In the genomic region with DNA sequence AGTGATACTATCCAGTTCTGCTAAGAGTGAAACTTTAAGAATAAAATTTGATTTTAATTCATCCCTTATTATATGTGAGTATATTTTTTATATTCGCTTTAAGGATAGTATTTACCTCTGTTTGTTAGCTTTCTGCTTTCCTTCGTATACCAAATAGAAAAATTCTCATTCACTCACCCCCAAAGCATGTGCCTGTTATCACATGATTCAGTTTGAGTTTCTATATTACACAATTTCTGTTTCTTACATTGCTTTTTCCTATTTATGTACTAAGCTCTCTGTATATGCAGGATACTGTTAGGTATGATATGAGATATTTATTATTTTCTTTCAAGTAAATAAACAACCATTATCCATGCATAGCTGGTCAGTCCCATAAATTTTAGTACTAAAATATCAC, we compare ENCODE assay signal across 10 cellular contexts.
DNase-seq lines count a peak whose midpoint lies in the region; ATAC-seq and TF ChIP-seq lines count a peak whose summit lies in the region.
"Had no signal": no experiment of that assay in that cellular context is flagged by ENCODE, and none has a peak within 500 bp of the region (broad histone marks: within the 10 kb centered on the region; RNA-seq: fewer than 3 reads in every experiment).

No MANE protein-coding gene starts in this region.

- intact Hi-C loops in heart left ventricle (cut with DNase I) (no loop called here), Right ventricle myocardium inferior (cut with DNase I) (no loop called here), MCF 10A (cut with micrococcal nuclease) (no loop called here), vagina (cut with DNase I) (no loop called here)

- peaks cover 0 to 12% (median 3%) of the 10 kb centered on the region in 12 donors for H3K9me3 ChIP-seq in heart left ventricle
- peaks cover 3% of the 10 kb centered on the region for H3K9me3 ChIP-seq in mesenchymal stem cell (ENCODE audit: control insufficient read depth, low read length)
- H3K9me3 ChIP-seq in vagina: no peaks in the 10 kb centered on the region

- no peak overlapping the region for H2AFZ ChIP-seq in mesenchymal stem cell (ENCODE audit: low read depth, low read length)

- TF ChIP-seq CTCF in heart left ventricle (IDR thresholded peaks at IDR 0.05) (no peak), MCF 10A (IDR thresholded peaks at IDR 0.05; ENCODE audit: unreplicated experiment) (no peak), vagina (IDR thresholded peaks at IDR 0.05) (no peak)

- no peak for DNase-seq in heart left ventricle
- DNase-seq in Right ventricle myocardium inferior (ENCODE audit: missing footprints): no peak
- DNase-seq in MCF 10A (ENCODE audit: unreplicated experiment): no peak
- peak; percentile 37 for DNase-seq in mesenchymal stem cell
- DNase-seq in vagina (ENCODE audit: extremely low spot score in 2 of 2): no peak
- DNase-seq in T-cell: no peak
- DNase-seq in mesenteric fat pad (ENCODE audit: low spot score): no peak
- DNase-seq: stimulated activated CD4-positive, alpha-beta T cell treated with anti-CD3 and anti-CD28 coated beads, Interleukin-4, amount 100 ng/mL, for 1 hour; stimulated activated naive CD8-positive, alpha-beta T cell treated with anti-CD3 and anti-CD28 coated beads, Interleukin-15, amount 100 ng/mL, for 72 hours had no signal

- H2BK15ac ChIP-seq in mesenchymal stem cell (ENCODE audit: low read depth, poor library complexity, severe bottlenecking): no peak overlapping the region

- H3K36me3 ChIP-seq in heart left ventricle: peaks cover 0 to 14% (median 0%) of the 10 kb centered on the region in 9 donors
- no peaks in the 10 kb centered on the region for H3K36me3 ChIP-seq in mesenchymal stem cell (ENCODE audit: control insufficient read depth in 1 of 2, insufficient read depth in 2 of 2, low read depth in 1 of 2, low read length in 2 of 2)
- H3K36me3 ChIP-seq in vagina: no peaks in the 10 kb centered on the region

- H3K4me3 Mint-ChIP-seq in MCF 10A (ENCODE audit: unreplicated experiment) (peak overlapping the region; percentile 16), T-cell (no peak overlapping the region)
- H3K4me3 Mint-ChIP-seq: stimulated activated naive CD8-positive, alpha-beta T cell treated with anti-CD3 and anti-CD28 coated beads, Interleukin-15, amount 100 ng/mL, for 72 hours had no signal

- peak overlapping the region in 7 of 12 donors; percentile 19 to 68 (median 40) for H3K27ac ChIP-seq in heart left ventricle
- H3K27ac ChIP-seq in mesenchymal stem cell (ENCODE audit: low read length, poor library complexity, severe bottlenecking): no peak overlapping the region
- H3K27ac ChIP-seq in vagina: peak overlapping the region; percentile 38

- CTCF ChIA-PET in MCF 10A (lab: Yijun Ruan, JAX): interaction anchor here (0.5 to 0.7 kb wide), 3 partner anchors 52 to 559 kb away, joined by 3 read pairs; no protein-coding TSS in a partner anchor
- CTCF ChIA-PET in T-cell (lab: Charles Lee): no interaction called here

- POLR2A ChIA-PET in MCF 10A (lab: Yijun Ruan, JAX): interaction anchor here (0.7 kb wide), 1 partner anchor 142 kb away, joined by 3 read pairs; no protein-coding TSS in a partner anchor
- POLR2A ChIA-PET in T-cell (lab: Charles Lee): no interaction called here

- H2BK12ac ChIP-seq in mesenchymal stem cell (ENCODE audit: low read length in 2 of 2): no peak overlapping the region

- H2AK5ac ChIP-seq in mesenchymal stem cell (ENCODE audit: low read length, severe bottlenecking): no peak overlapping the region

- peaks cover 0 to 36% (median 9%) of the 10 kb centered on the region in 12 donors for H3K4me1 ChIP-seq in heart left ventricle
- peaks cover 3% of the 10 kb centered on the region for H3K4me1 ChIP-seq in mesenchymal stem cell (ENCODE audit: control insufficient read depth, insufficient read depth, low read depth, low read length)
- peaks cover 19% of the 10 kb centered on the region for H3K4me1 ChIP-seq in vagina

- H3K27me3 Mint-ChIP-seq in MCF 10A (ENCODE audit: insufficient read depth, unreplicated experiment) (no peaks in the 10 kb centered on the region), T-cell (no peaks in the 10 kb centered on the region)
- H3K27me3 Mint-ChIP-seq: stimulated activated naive CD8-positive, alpha-beta T cell treated with anti-CD3 and anti-CD28 coated beads, Interleukin-15, amount 100 ng/mL, for 72 hours had no signal

- H3K18ac ChIP-seq in mesenchymal stem cell (ENCODE audit: low read depth in 1 of 2, low read length in 2 of 2): no peak overlapping the region

- ATAC-seq in heart left ventricle (no peak), Right ventricle myocardium inferior (no peak), GM18861 (IDR thresholded peaks at IDR 0.05; ENCODE audit: unreplicated experiment) (no peak), T-cell (replicated peaks in 1 of 4) (no peak)
- ATAC-seq: stimulated activated naive CD8-positive, alpha-beta T cell treated with anti-CD3 and anti-CD28 coated beads, Interleukin-15, amount 100 ng/mL, for 72 hours had no signal

- peaks cover 9% of the 10 kb centered on the region for H3K4me1 Mint-ChIP-seq in MCF 10A (ENCODE audit: insufficient read depth, unreplicated experiment)
- H3K4me1 Mint-ChIP-seq in T-cell: peaks cover 0 to 2% (median 0%) of the 10 kb centered on the region in 3 donors

- no peak overlapping the region for H3K4me3 ChIP-seq in heart left ventricle
- peak overlapping the region in 1 of 2 experiments; percentile 60 for H3K4me3 ChIP-seq in mesenchymal stem cell (ENCODE audit: insufficient read depth in 1 of 2, low read depth in 1 of 2, low read length in 2 of 2)
- no peak overlapping the region for H3K4me3 ChIP-seq in vagina

- peaks cover 19% of the 10 kb centered on the region for H3K36me3 Mint-ChIP-seq in MCF 10A (ENCODE audit: insufficient read depth, unreplicated experiment)
- H3K36me3 Mint-ChIP-seq in T-cell: peaks cover 39% of the 10 kb centered on the region

- no peak for TF ChIP-seq POLR2A in heart left ventricle (IDR thresholded peaks at IDR 0.05)
- no peak for TF ChIP-seq POLR2A in vagina (IDR thresholded peaks at IDR 0.05)

- no peak overlapping the region for H3K23ac ChIP-seq in mesenchymal stem cell (ENCODE audit: low read length in 2 of 2)

- H3K27ac Mint-ChIP-seq in MCF 10A (ENCODE audit: low read depth, unreplicated experiment) (no peak overlapping the region), T-cell (no peak overlapping the region)
- H3K27ac Mint-ChIP-seq: stimulated activated naive CD8-positive, alpha-beta T cell treated with anti-CD3 and anti-CD28 coated beads, Interleukin-15, amount 100 ng/mL, for 72 hours had no signal

- H3K14ac ChIP-seq in mesenchymal stem cell (ENCODE audit: low read length in 2 of 2): no peak overlapping the region

- H3K27me3 ChIP-seq in heart left ventricle: no peaks in the 10 kb centered on the region
- H3K27me3 ChIP-seq in mesenchymal stem cell (ENCODE audit: control insufficient read depth in 1 of 2, insufficient read depth in 1 of 2, low read length in 2 of 2): no peaks in the 10 kb centered on the region
- H3K27me3 ChIP-seq in vagina: no peaks in the 10 kb centered on the region

- no TSS peak for BruUV-seq in MCF 10A (replicated peaks; lab: Mats Ljungman, UMichigan)

- H2BK120ac ChIP-seq in mesenchymal stem cell (ENCODE audit: low read depth, low read length): no peak overlapping the region

- no peak overlapping the region for H4K8ac ChIP-seq in mesenchymal stem cell (ENCODE audit: low read length)

- H3K9ac ChIP-seq in mesenchymal stem cell (ENCODE audit: low read length): peak overlapping the region; percentile 86

- H3K79me1 ChIP-seq in mesenchymal stem cell (replicated peaks; ENCODE audit: low read length, poor library complexity, severe bottlenecking): peaks cover 5% of the 10 kb centered on the region

- no peak overlapping the region for H2BK5ac ChIP-seq in mesenchymal stem cell (ENCODE audit: low read depth, low read length, poor library complexity, severe bottlenecking)

- H3K4me2 ChIP-seq in mesenchymal stem cell (ENCODE audit: low read length, poor library complexity, severe bottlenecking): no peak overlapping the region

- 70 to 82% (median 76%) methylated on average over 2 of the region's 2 CpGs for WGBS in heart left ventricle, 4 donors
- WGBS in mesenchymal stem cell: 50% methylated on average over 1 of the region's 2 CpGs

- no peak overlapping the region for H4K91ac ChIP-seq in mesenchymal stem cell (ENCODE audit: low read length)

- H3K4ac ChIP-seq in mesenchymal stem cell (ENCODE audit: low read depth in 1 of 2, low read length in 2 of 2): no peak overlapping the region

- H3K9me3 Mint-ChIP-seq in MCF 10A (ENCODE audit: unreplicated experiment): peaks cover 9% of the 10 kb centered on the region
- peaks cover 0 to 4% (median 0%) of the 10 kb centered on the region in 3 donors for H3K9me3 Mint-ChIP-seq in T-cell
- H3K9me3 Mint-ChIP-seq: stimulated activated naive CD8-positive, alpha-beta T cell treated with anti-CD3 and anti-CD28 coated beads, Interleukin-15, amount 100 ng/mL, for 72 hours had no signal
